ENCODE assay signal across 24 cellular contexts in genomic region chr10:43960981-43961380, GRCh38.
"Had no signal": no experiment of that assay in that cellular context is flagged by ENCODE, and none has a peak within 500 bp of the region (broad histone marks: within the 10 kb centered on the region; RNA-seq: fewer than 3 reads in every experiment).

No MANE protein-coding gene starts in this region.

- H3K4me3 ChIP-seq: dorsolateral prefrontal cortex, esophagus squamous epithelium, left lung, pancreas, smooth muscle cell, testis, upper lobe of left lung had no signal

- H3K9me3 ChIP-seq: esophagus squamous epithelium, left lung, neutrophil, pancreas, testis, upper lobe of left lung had no signal

- H3K9me3 Mint-ChIP-seq: activated B cell treated with CpG ODN at 0.5 μM for 24 hours; activated naive CD4-positive, alpha-beta T cell treated with anti-CD3 and anti-CD28 coated beads, Interleukin-2, amount 10 ng/mL, durations not matched to agents 7 days and 5 days; effector memory CD8-positive, alpha-beta T cell; natural killer cell treated with Interleukin-12 subunit alpha and Interleukin-12 subunit beta and Interleukin-15 and Interleukin-18, amount 100 ng/mL, for 72 hours; T-helper 1 cell treated with Interleukin-12 subunit alpha and Interleukin-12 subunit beta and Interleukin-4 antibody, amounts not matched to agents 30 μg/mL and 1 μg/mL, for 36 hours had no signal

- H3K4me3 Mint-ChIP-seq: activated B cell treated with CpG ODN at 0.5 μM for 24 hours; activated CD4-positive, alpha-beta T cell treated with anti-CD3 and anti-CD28 coated beads for 36 hours; activated naive CD4-positive, alpha-beta T cell treated with anti-CD3 and anti-CD28 coated beads, Interleukin-2, amount 10 ng/mL, durations not matched to agents 7 days and 5 days; brain; effector memory CD8-positive, alpha-beta T cell; natural killer cell treated with Interleukin-12 subunit alpha and Interleukin-12 subunit beta and Interleukin-15 and Interleukin-18, amount 100 ng/mL, for 72 hours; stimulated activated naive B cell treated with anti-CD40 and anti-IgM and Interleukin-4, amounts not matched to agents 10 μg/mL and 1 μg/mL and 100 μg/mL, for 72 hours; T-helper 1 cell treated with Interleukin-12 subunit alpha and Interleukin-12 subunit beta and Interleukin-4 antibody, amounts not matched to agents 30 μg/mL and 1 μg/mL, for 36 hours had no signal

- H3K4me1 Mint-ChIP-seq: brain had no signal

- H3K27me3 ChIP-seq: esophagus squamous epithelium, pancreas, testis, upper lobe of left lung had no signal

- H3K27ac ChIP-seq: dorsolateral prefrontal cortex, left lung, neutrophil, testis, upper lobe of left lung had no signal

- H3K36me3 ChIP-seq: esophagus squamous epithelium, left lung, neutrophil, pancreas, upper lobe of left lung had no signal

- DNase-seq: activated B cell treated with CpG ODN at 0.5 μM for 24 hours; activated CD4-positive, alpha-beta T cell treated with anti-CD3 and anti-CD28 coated beads for 36 hours; activated CD4-positive, alpha-beta T cell treated with anti-CD3 and anti-CD28 coated beads, Interleukin-2, amount 50 U/mL, for 4 hours; activated effector memory CD4-positive, alpha-beta T cell treated with Interleukin-2 at 50 U/mL for 16 hours; activated naive CD4-positive, alpha-beta T cell treated with anti-CD3 and anti-CD28 coated beads, Interleukin-2, amount 10 ng/mL, durations not matched to agents 7 days and 5 days; amygdala; caudate nucleus; dorsolateral prefrontal cortex; effector memory CD8-positive, alpha-beta T cell; esophagus squamous epithelium; kidney; left lung; stimulated activated CD4-positive, alpha-beta T cell treated with anti-CD3 and anti-CD28 coated beads, Interleukin-2, amount 100 ng/mL, for 48 hours; stimulated activated CD8-positive, alpha-beta memory T cell treated with anti-CD3 and anti-CD28 coated beads, Interleukin-4, amount 100 ng/mL, for 48 hours; stimulated activated naive B cell treated with anti-CD40 and anti-IgM and Interleukin-4, amounts not matched to agents 10 μg/mL and 1 μg/mL and 100 μg/mL, for 72 hours; testis; upper lobe of left lung had no signal

- ATAC-seq: activated CD4-positive, alpha-beta T cell treated with anti-CD3 and anti-CD28 coated beads for 36 hours; effector memory CD8-positive, alpha-beta T cell; left lung; natural killer cell treated with Interleukin-12 subunit alpha and Interleukin-12 subunit beta and Interleukin-15 and Interleukin-18, amount 100 ng/mL, for 72 hours; sciatic nerve; stimulated activated naive B cell treated with anti-CD40 and anti-IgM and Interleukin-4, amounts not matched to agents 10 μg/mL and 1 μg/mL and 100 μg/mL, for 72 hours had no signal

- H3K27ac Mint-ChIP-seq: activated B cell treated with CpG ODN at 0.5 μM for 24 hours; activated CD4-positive, alpha-beta T cell treated with anti-CD3 and anti-CD28 coated beads for 36 hours; activated naive CD4-positive, alpha-beta T cell treated with anti-CD3 and anti-CD28 coated beads, Interleukin-2, amount 10 ng/mL, durations not matched to agents 7 days and 5 days; brain; effector memory CD8-positive, alpha-beta T cell; natural killer cell treated with Interleukin-12 subunit alpha and Interleukin-12 subunit beta and Interleukin-15 and Interleukin-18, amount 100 ng/mL, for 72 hours; stimulated activated naive B cell treated with anti-CD40 and anti-IgM and Interleukin-4, amounts not matched to agents 10 μg/mL and 1 μg/mL and 100 μg/mL, for 72 hours; T-helper 1 cell treated with Interleukin-12 subunit alpha and Interleukin-12 subunit beta and Interleukin-4 antibody, amounts not matched to agents 30 μg/mL and 1 μg/mL, for 36 hours had no signal

- H3K36me3 Mint-ChIP-seq: activated naive CD4-positive, alpha-beta T cell treated with anti-CD3 and anti-CD28 coated beads, Interleukin-2, amount 10 ng/mL, durations not matched to agents 7 days and 5 days; brain; natural killer cell treated with Interleukin-12 subunit alpha and Interleukin-12 subunit beta and Interleukin-15 and Interleukin-18, amount 100 ng/mL, for 72 hours; stimulated activated naive B cell treated with anti-CD40 and anti-IgM and Interleukin-4, amounts not matched to agents 10 μg/mL and 1 μg/mL and 100 μg/mL, for 72 hours had no signal
